ENCODE assay signal across 27 cellular contexts in genomic region chr4:76558391-76559235, GRCh38.
DNase-seq lines count a peak whose midpoint lies in the region; ATAC-seq and TF ChIP-seq lines count a peak whose summit lies in the region.
"Had no signal": no experiment of that assay in that cellular context is flagged by ENCODE, and none has a peak within 500 bp of the region (broad histone marks: within the 10 kb centered on the region; RNA-seq: fewer than 3 reads in every experiment).

No MANE protein-coding gene starts in this region.

- no peaks in the 10 kb centered on the region for H3K27me3 Mint-ChIP-seq in type B pancreatic cell

- H3K27ac Mint-ChIP-seq in type B pancreatic cell, result no peak overlapping the region
- H3K27ac Mint-ChIP-seq in stimulated activated effector memory CD8-positive, alpha-beta T cell treated with anti-CD3 and anti-CD28 coated beads, Interleukin-12 subunit alpha, Interleukin-12 subunit beta, amount 100 ng/mL, for 72 hours, result no peak overlapping the region
- H3K27ac Mint-ChIP-seq: activated naive CD4-positive, alpha-beta T cell treated with anti-CD3 and anti-CD28 coated beads, Interleukin-2, amount 10 ng/mL, durations not matched to agents 7 days and 5 days; CD14-positive monocyte had no signal

- TF ChIP-seq CTCF in AG10803 (conservative IDR thresholded peaks at IDR 0.05; ENCODE audit: low read length) (no peak), vagina (IDR thresholded peaks at IDR 0.05) (no peak), type B pancreatic cell (conservative IDR thresholded peaks at IDR 0.05) (no peak)

- no peak overlapping the region for H3K4me3 Mint-ChIP-seq in type B pancreatic cell
- no peak overlapping the region for H3K4me3 Mint-ChIP-seq in stimulated activated effector memory CD8-positive, alpha-beta T cell treated with anti-CD3 and anti-CD28 coated beads, Interleukin-12 subunit alpha, Interleukin-12 subunit beta, amount 100 ng/mL, for 72 hours
- H3K4me3 Mint-ChIP-seq: activated naive CD4-positive, alpha-beta T cell treated with anti-CD3 and anti-CD28 coated beads, Interleukin-2, amount 10 ng/mL, durations not matched to agents 7 days and 5 days; activated T-cell treated with anti-CD3 and anti-CD28 coated beads, Interleukin-2, amount 50 U/mL, for 4 hours; CD14-positive monocyte had no signal

- H3K4me1 Mint-ChIP-seq in type B pancreatic cell (ENCODE audit: unreplicated experiment), result peaks cover 36% of the 10 kb centered on the region
- H3K4me1 Mint-ChIP-seq in stimulated activated effector memory CD8-positive, alpha-beta T cell treated with anti-CD3 and anti-CD28 coated beads, Interleukin-12 subunit alpha, Interleukin-12 subunit beta, amount 100 ng/mL, for 72 hours, result peaks cover 5% of the 10 kb centered on the region
- H3K4me1 Mint-ChIP-seq: activated naive CD4-positive, alpha-beta T cell treated with anti-CD3 and anti-CD28 coated beads, Interleukin-2, amount 10 ng/mL, durations not matched to agents 7 days and 5 days; CD14-positive monocyte had no signal

- H3K36me3 ChIP-seq in duodenal mucosa (ENCODE audit: control insufficient read depth in 1 of 2, insufficient read depth in 2 of 2, low read length in 2 of 2) (no peaks in the 10 kb centered on the region), vagina (no peaks in the 10 kb centered on the region)
- H3K36me3 ChIP-seq: heart left ventricle, pancreas had no signal

- no peak for TF ChIP-seq POLR2A in vagina (IDR thresholded peaks at IDR 0.05)

- H3K4me1 ChIP-seq in duodenal mucosa (ENCODE audit: control insufficient read depth in 1 of 2, insufficient read depth in 2 of 2, low read length in 2 of 2) (peaks cover 0 to 12% of the 10 kb centered on the region in 2 donors), vagina (no peaks in the 10 kb centered on the region)

- H3K9ac ChIP-seq in duodenal mucosa (ENCODE audit: low read depth in 1 of 2, low read length in 2 of 2), result no peak overlapping the region

- DNase-seq in AG10803 (ENCODE audit: low read depth), result peak; percentile 46
- DNase-seq in HCEC 1CT, result peak; percentile 33
- DNase-seq in iPS-NIHi7 (ENCODE audit: extremely low spot score), result peak; percentile 37
- no peak for DNase-seq in vagina (ENCODE audit: extremely low spot score in 2 of 2)
- DNase-seq in type B pancreatic cell (ENCODE audit: extremely low spot score, unreplicated experiment), result no peak
- no peak for DNase-seq in stimulated activated effector memory CD8-positive, alpha-beta T cell treated with anti-CD3 and anti-CD28 coated beads, Interleukin-12 subunit alpha, Interleukin-12 subunit beta, amount 100 ng/mL, for 72 hours (ENCODE audit: low spot score in 2 of 2)
- DNase-seq: activated CD4-positive, CD25-positive, alpha-beta regulatory T cell treated with anti-CD3 and anti-CD28 coated beads, Interleukin-2, amount 50 U/mL, for 72 hours; activated CD8-positive, alpha-beta memory T cell treated with anti-CD3 and anti-CD28 coated beads for 24 hours; activated naive CD4-positive, alpha-beta T cell treated with anti-CD3 and anti-CD28 coated beads, Interleukin-2, amount 10 ng/mL, durations not matched to agents 7 days and 5 days; activated T-cell treated with anti-CD3 and anti-CD28 coated beads, Interleukin-2, amount 50 U/mL, for 4 hours; anterior cingulate cortex; GF-D8; GOT3; heart left ventricle; kidney; NCI-H1092 treated with DMSO at 0.1 percent for 48 hours; NCI-H2029 treated with DMSO at 0.1 percent for 48 hours; NCI-H510A; pancreas; substantia nigra; T1000 had no signal

- H3K27me3 ChIP-seq in duodenal mucosa (ENCODE audit: control insufficient read depth in 1 of 2, insufficient read depth in 2 of 2, low read length in 2 of 2) (no peaks in the 10 kb centered on the region), vagina (no peaks in the 10 kb centered on the region)
- H3K27me3 ChIP-seq: heart left ventricle, pancreas had no signal

- H3K9me3 ChIP-seq in duodenal mucosa (ENCODE audit: control insufficient read depth in 1 of 2, low read length in 2 of 2) (no peaks in the 10 kb centered on the region), vagina (no peaks in the 10 kb centered on the region)
- H3K9me3 ChIP-seq: A549, heart left ventricle, pancreas had no signal

- H3K4me3 ChIP-seq in AG10803 (ENCODE audit: low read length), result no peak overlapping the region
- H3K4me3 ChIP-seq in duodenal mucosa (ENCODE audit: low read depth in 1 of 2, low read length in 2 of 2), result peak overlapping the region; percentile 0 to 19
- H3K4me3 ChIP-seq in vagina, result no peak overlapping the region
- H3K4me3 ChIP-seq: A549, heart left ventricle, pancreas had no signal

- no peak overlapping the region for H3K27ac ChIP-seq in duodenal mucosa (ENCODE audit: low read depth, low read length)
- no peak overlapping the region for H3K27ac ChIP-seq in vagina
- H3K27ac ChIP-seq: A549, pancreas, RWPE1 had no signal

- peaks cover 5% of the 10 kb centered on the region for H3K9me3 Mint-ChIP-seq in type B pancreatic cell
- H3K9me3 Mint-ChIP-seq in stimulated activated effector memory CD8-positive, alpha-beta T cell treated with anti-CD3 and anti-CD28 coated beads, Interleukin-12 subunit alpha, Interleukin-12 subunit beta, amount 100 ng/mL, for 72 hours, result no peaks in the 10 kb centered on the region
- H3K9me3 Mint-ChIP-seq: activated naive CD4-positive, alpha-beta T cell treated with anti-CD3 and anti-CD28 coated beads, Interleukin-2, amount 10 ng/mL, durations not matched to agents 7 days and 5 days; activated T-cell treated with anti-CD3 and anti-CD28 coated beads, Interleukin-2, amount 50 U/mL, for 4 hours had no signal

- intact Hi-C loops in vagina (cut with DNase I), result no loop called here

- ATAC-seq in HG02610 (IDR thresholded peaks at IDR 0.05; ENCODE audit: unreplicated experiment), result no peak
- ATAC-seq in stimulated activated effector memory CD8-positive, alpha-beta T cell treated with anti-CD3 and anti-CD28 coated beads, Interleukin-12 subunit alpha, Interleukin-12 subunit beta, amount 100 ng/mL, for 72 hours, result no peak
- ATAC-seq: A549; activated T-cell treated with anti-CD3 and anti-CD28 coated beads, Interleukin-2, amount 50 U/mL, for 4 hours; heart left ventricle; pancreas; sciatic nerve had no signal

- H3K36me3 Mint-ChIP-seq in type B pancreatic cell, result no peaks in the 10 kb centered on the region
- H3K36me3 Mint-ChIP-seq in stimulated activated effector memory CD8-positive, alpha-beta T cell treated with anti-CD3 and anti-CD28 coated beads, Interleukin-12 subunit alpha, Interleukin-12 subunit beta, amount 100 ng/mL, for 72 hours, result no peaks in the 10 kb centered on the region
- H3K36me3 Mint-ChIP-seq: activated naive CD4-positive, alpha-beta T cell treated with anti-CD3 and anti-CD28 coated beads, Interleukin-2, amount 10 ng/mL, durations not matched to agents 7 days and 5 days; CD14-positive monocyte had no signal

Comparison
In these comparisons a context has a peak if more than half of its experiments do, and no peak if none do; other contexts are left out.
1. DNase-seq: peak in AG10803 (single experiment), HCEC 1CT (single experiment) and iPS-NIHi7 (single experiment); none in vagina (0 of 2), type B pancreatic cell (single experiment) and stimulated activated effector memory CD8-positive, alpha-beta T cell treated with anti-CD3 and anti-CD28 coated beads, Interleukin-12 subunit alpha, Interleukin-12 subunit beta, amount 100 ng/mL, for 72 hours (0 of 2).
2. H3K4me3 ChIP-seq: peak in duodenal mucosa (2 of 2); none in AG10803 (single experiment) and vagina (0 of 2).